ENCODE assay signal across 1 cellular context in the genomic region with DNA sequence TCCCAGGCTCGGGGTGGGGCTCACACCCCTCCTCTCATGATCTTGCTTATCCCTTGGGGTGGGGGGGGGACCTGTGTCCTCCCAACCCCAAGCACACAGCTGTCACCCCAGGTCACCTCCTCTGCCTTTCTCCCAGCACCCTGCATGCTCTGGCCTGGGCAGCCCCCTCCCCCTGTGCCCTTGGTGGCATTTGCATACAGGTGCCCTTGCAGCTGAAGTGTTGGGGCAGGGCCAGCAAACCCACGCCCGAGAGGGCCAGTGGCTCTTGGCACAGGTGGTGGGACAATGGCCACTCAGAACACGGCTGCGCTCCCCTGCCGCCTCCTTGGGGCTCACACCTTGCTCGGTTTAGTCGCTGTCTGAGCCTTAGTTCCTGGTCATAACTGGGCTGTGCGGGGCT.
TF ChIP-seq lines count a peak whose summit lies in the region.

No MANE protein-coding gene starts in this region.

TF ChIP-seq in H1, 55 proteins besides CTCF, POLR2A, EP300 and RAD21:
- TF ChIP-seq CHD2 (IDR thresholded peaks at IDR 0.05; ENCODE audit: low read length) (no peak), TEAD4 (IDR thresholded peaks at IDR 0.05; ENCODE audit: low read depth, low read length) (no peak), GTF2F1 (IDR thresholded peaks at IDR 0.05; ENCODE audit: borderline replicate concordance, low read depth, low read length) (no peak), MAFK (IDR thresholded peaks at IDR 0.05; ENCODE audit: low read depth, low read length) (no peak), BRCA1 (IDR thresholded peaks at IDR 0.05; ENCODE audit: low read depth, low read length) (no peak), YY1 (IDR thresholded peaks at IDR 0.05; ENCODE audit: low read depth, low read length) (no peak), KDM1A (IDR thresholded peaks at IDR 0.05; ENCODE audit: borderline replicate concordance, low read length) (no peak), CHD1 (IDR thresholded peaks at IDR 0.05; ENCODE audit: low read depth, low read length) (no peak), BCL11A (IDR thresholded peaks at IDR 0.05; ENCODE audit: low read depth in 2 of 2, low read length in 2 of 2) (no peak)
